ENCODE assay signal across 8 cellular contexts in the genomic region with DNA sequence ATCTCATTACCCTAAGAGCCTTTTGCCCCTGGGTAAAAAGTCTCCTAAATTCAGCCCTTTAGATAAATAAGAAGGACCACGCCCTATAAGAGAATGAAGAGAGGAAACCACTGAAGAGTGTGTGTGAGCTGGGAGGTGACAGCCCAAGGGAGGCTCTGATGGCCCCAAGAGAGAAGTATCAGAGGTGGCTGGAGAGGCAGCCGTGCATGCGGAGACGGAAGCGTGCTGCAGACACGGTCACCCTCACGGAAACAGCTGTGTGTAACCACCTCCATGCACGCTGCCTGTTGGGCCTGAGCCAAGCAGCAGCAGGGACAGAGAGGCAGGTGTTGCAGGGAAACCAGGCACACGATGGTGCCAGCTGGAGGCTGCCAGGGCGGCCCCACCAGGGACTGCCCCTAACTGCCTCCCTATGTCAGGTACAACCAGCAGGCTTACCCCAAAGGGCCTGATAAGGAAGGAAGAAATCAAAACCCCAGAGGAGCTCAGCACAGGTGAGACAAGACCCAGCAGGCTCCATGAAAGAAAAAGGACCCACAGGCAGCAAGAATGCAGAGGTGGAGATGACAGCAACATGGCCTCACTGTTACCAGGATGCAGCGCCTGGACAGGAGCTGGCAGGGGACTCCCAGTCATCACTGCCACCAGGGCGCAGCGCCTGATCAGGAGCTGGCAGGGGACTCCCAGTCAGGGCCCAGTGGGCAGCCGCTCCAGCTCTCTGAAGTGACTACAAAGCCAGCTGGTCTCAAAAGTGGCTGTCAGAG. TPM values are rescaled to one million over a fixed set of nuclear protein-coding genes. Genes with fewer than 3 reads are reported as not detected.
DNase-seq lines count a peak whose midpoint lies in the region; ATAC-seq and TF ChIP-seq lines count a peak whose summit lies in the region.

No MANE protein-coding gene starts in this region.

- no peaks in the 10 kb centered on the region for H4K20me1 ChIP-seq in mammary epithelial cell (ENCODE audit: insufficient read depth, low read length)

- peak overlapping the region; percentile 69 for H3K27ac Mint-ChIP-seq in progenitor cell of endocrine pancreas

- WGBS in mammary epithelial cell (ENCODE audit: low coverage, missing lambda C conversion rate), result 11% methylated on average over 12 of the region's 14 CpGs

- H3K4me3 ChIP-seq in GM12865 (ENCODE audit: low read depth, low read length), result no peak overlapping the region
- no peak overlapping the region for H3K4me3 ChIP-seq in mammary epithelial cell (replicated peaks in 1 of 3; ENCODE audit: insufficient read depth in 1 of 3, low read depth in 2 of 3, low read length in 3 of 3)

- peaks cover 12% of the 10 kb centered on the region for H3K36me3 Mint-ChIP-seq in progenitor cell of endocrine pancreas (ENCODE audit: insufficient read depth)

- in situ Hi-C loops in mammary epithelial cell (cut with MboI; ENCODE audit: low sequenced_read_pairs in 2 of 2), result no loop called here

- peaks cover 72% of the 10 kb centered on the region for H3K4me1 ChIP-seq in mammary epithelial cell (ENCODE audit: insufficient read depth, low read length)

- CTCF ChIA-PET in mammary epithelial cell (lab: Charles Lee; ENCODE audit: low non-redundant PET), result interaction anchor here (0.6 to 1.0 kb wide), 2 partner anchors 35 kb away, joined by 7 to 8 read pairs; no protein-coding TSS in a partner anchor

- H3K9ac ChIP-seq in mammary epithelial cell (ENCODE audit: insufficient read depth, low read length), result no peak overlapping the region

- peak; percentile 82 for ATAC-seq in GM21367 (IDR thresholded peaks at IDR 0.05; ENCODE audit: unreplicated experiment)
- peak; percentile 79 for ATAC-seq in HG03457 (IDR thresholded peaks at IDR 0.05; ENCODE audit: unreplicated experiment)

- H3K79me2 ChIP-seq in mammary epithelial cell (ENCODE audit: insufficient read depth, low read length), result no peaks in the 10 kb centered on the region

- H3K27me3 ChIP-seq in mammary epithelial cell (ENCODE audit: insufficient read depth, low read length), result no peaks in the 10 kb centered on the region

- intact Hi-C loops in mammary epithelial cell (cut with micrococcal nuclease), result no loop called here

- H3K4me2 ChIP-seq in mammary epithelial cell (ENCODE audit: insufficient read depth, low read depth, low read length), result peak overlapping the region; percentile 45

- TSS peak; percentile 33 for BruUV-seq in mammary epithelial cell (replicated peaks; lab: Mats Ljungman, UMichigan)

- DNase-seq in GM12865 (ENCODE audit: low read depth), result peak; percentile 96
- peak; percentile 79 for DNase-seq in NOMO-1 treated with DMSO at 0.1 percent for 48 hours (lab: John Stamatoyannopoulos, UW; ENCODE audit: unreplicated experiment)
- peak; percentile 36 for DNase-seq in mammary epithelial cell
- no peak for DNase-seq in progenitor cell of endocrine pancreas (ENCODE audit: low spot score, unreplicated experiment)
- no peak for DNase-seq in GOT3 (lab: John Stamatoyannopoulos, UW)
- DNase-seq in AML-193 (lab: John Stamatoyannopoulos, UW), result no peak

- H2AFZ ChIP-seq in mammary epithelial cell (ENCODE audit: low read depth, low read length), result peak overlapping the region; percentile 11

- TF ChIP-seq CTCF in GM12865 (IDR thresholded peaks at IDR 0.05; ENCODE audit: insufficient read depth, low read depth, low read length, missing control alignments) (no peak), mammary epithelial cell (conservative IDR thresholded peaks at IDR 0.05 in 1 of 2, IDR thresholded peaks at IDR 0.05 in 1 of 2; ENCODE audit: extremely low read depth in 1 of 2, insufficient read depth in 1 of 2, low read depth in 1 of 2, low read length in 2 of 2) (no peak), progenitor cell of endocrine pancreas (IDR thresholded peaks at IDR 0.05; ENCODE audit: unreplicated experiment) (no peak)

- dilution Hi-C loops in mammary epithelial cell (cut with HindIII; ENCODE audit: low sequenced_read_pairs), result no loop called here

- peaks cover 20% of the 10 kb centered on the region for H3K4me1 Mint-ChIP-seq in progenitor cell of endocrine pancreas (ENCODE audit: low read depth)

- no peaks in the 10 kb centered on the region for H3K27me3 Mint-ChIP-seq in progenitor cell of endocrine pancreas

- no peaks in the 10 kb centered on the region for H3K9me3 ChIP-seq in mammary epithelial cell (replicated peaks; ENCODE audit: insufficient read depth, low read length)

- no peaks in the 10 kb centered on the region for H3K36me3 ChIP-seq in mammary epithelial cell (ENCODE audit: insufficient read depth, low read length)

- peak overlapping the region; percentile 64 for H3K27ac ChIP-seq in mammary epithelial cell (ENCODE audit: insufficient read depth, low read depth, low read length)

- no peaks in the 10 kb centered on the region for H3K9me3 Mint-ChIP-seq in progenitor cell of endocrine pancreas (ENCODE audit: low read depth)

- H3K4me3 Mint-ChIP-seq in progenitor cell of endocrine pancreas (ENCODE audit: low read depth), result no peak overlapping the region

RNA-seq across cellular contexts. Expression of a gene that starts 7.8 kb away (rescaled TPM):
- total RNA-seq in mammary epithelial cell (10 to 100 TPM; 16.2 to 42.3 TPM), progenitor cell of endocrine pancreas (39.4 and 47.3 TPM in 2 replicates)
- 16.4 TPM for polyA plus RNA-seq in mammary epithelial cell
- polyA minus RNA-seq in mammary epithelial cell, result 16.9 TPM

RNA-seq across cellular contexts. Expression of a gene that starts 12.5 kb away (rescaled TPM):
- total RNA-seq in mammary epithelial cell, result 10 to 100 TPM; 28.5 to 30.9 TPM
- 19.6 TPM for polyA plus RNA-seq in mammary epithelial cell
- polyA minus RNA-seq in mammary epithelial cell, result 18.1 TPM
- 28.0 and 34.6 TPM in 2 replicates for total RNA-seq in progenitor cell of endocrine pancreas

RNA-seq across cellular contexts. Expression of a gene that starts 23.1 kb away (rescaled TPM):
- total RNA-seq in mammary epithelial cell (1 to 10 TPM; 2.1 to 2.7 TPM), progenitor cell of endocrine pancreas (2.8 and 3.7 TPM in 2 replicates)
- 0.24 TPM for polyA plus RNA-seq in mammary epithelial cell
- not detected for polyA minus RNA-seq in mammary epithelial cell

RNA-seq across cellular contexts. Expression of a gene that starts 44.8 kb away (rescaled TPM):
- total RNA-seq in mammary epithelial cell, result 10 to 100 TPM in 1 of 2 donors, 1 to 10 TPM in 1; 6.7 to 11.0 TPM
- 3.2 TPM for polyA plus RNA-seq in mammary epithelial cell
- 6.0 TPM for polyA minus RNA-seq in mammary epithelial cell
- 43.0 and 48.1 TPM in 2 replicates for total RNA-seq in progenitor cell of endocrine pancreas

Comparison
In these comparisons a context has a peak if more than half of its experiments do, and no peak if none do; other contexts are left out.
1. DNase-seq: peak in GM12865 (single experiment), NOMO-1 treated with DMSO at 0.1 percent for 48 hours (single experiment) and mammary epithelial cell (single experiment); none in progenitor cell of endocrine pancreas (single experiment), GOT3 (single experiment) and AML-193 (0 of 2).